Comparison of ENCODE assay signal across 7 cellular contexts in genomic region chr3:63034106-63034505, GRCh38.
"Had no signal": no experiment of that assay in that cellular context is flagged by ENCODE, and none has a peak within 500 bp of the region (broad histone marks: within the 10 kb centered on the region; RNA-seq: fewer than 3 reads in every experiment).

No MANE protein-coding gene starts in this region.

- H3K27ac Mint-ChIP-seq: IgD-negative memory B cell had no signal

- H3K4me3 ChIP-seq: HAP-1 had no signal

- H3K36me3 Mint-ChIP-seq: IgD-negative memory B cell had no signal

- H3K4me3 Mint-ChIP-seq: IgD-negative memory B cell had no signal

- H3K9me3 ChIP-seq: HAP-1 had no signal

- H3K4me1 ChIP-seq: HAP-1 had no signal

- H3K27ac ChIP-seq: HL-60 had no signal

- ATAC-seq: HepG2 had no signal

- H3K36me3 ChIP-seq: HAP-1 had no signal

- DNase-seq: GOT3, H7, KBM-7 had no signal
